7 cellular contexts compared by ENCODE assay signal in genomic region chr1:157218671-157219070, GRCh38.
"Had no signal": no experiment of that assay in that cellular context is flagged by ENCODE, and none has a peak within 500 bp of the region (broad histone marks: within the 10 kb centered on the region; RNA-seq: fewer than 3 reads in every experiment).

No MANE protein-coding gene starts in this region.

- H3K36me3 Mint-ChIP-seq: IgD-negative memory B cell had no signal

- H3K4me1 Mint-ChIP-seq: IgD-negative memory B cell had no signal

- FAIRE-seq: HepG2, HTR-8/SVneo, K562 had no signal

- ATAC-seq: HepG2, K562 had no signal

- DNase-seq: IMR-90, KBM-7 had no signal

- H3K27ac Mint-ChIP-seq: IgD-negative memory B cell had no signal

- H3K4me3 Mint-ChIP-seq: IgD-negative memory B cell had no signal

- H3K4me3 ChIP-seq: K562 had no signal

- H3K27ac ChIP-seq: HL-60 had no signal
